Comparison of ENCODE assay signal across 17 cellular contexts in the genomic region with DNA sequence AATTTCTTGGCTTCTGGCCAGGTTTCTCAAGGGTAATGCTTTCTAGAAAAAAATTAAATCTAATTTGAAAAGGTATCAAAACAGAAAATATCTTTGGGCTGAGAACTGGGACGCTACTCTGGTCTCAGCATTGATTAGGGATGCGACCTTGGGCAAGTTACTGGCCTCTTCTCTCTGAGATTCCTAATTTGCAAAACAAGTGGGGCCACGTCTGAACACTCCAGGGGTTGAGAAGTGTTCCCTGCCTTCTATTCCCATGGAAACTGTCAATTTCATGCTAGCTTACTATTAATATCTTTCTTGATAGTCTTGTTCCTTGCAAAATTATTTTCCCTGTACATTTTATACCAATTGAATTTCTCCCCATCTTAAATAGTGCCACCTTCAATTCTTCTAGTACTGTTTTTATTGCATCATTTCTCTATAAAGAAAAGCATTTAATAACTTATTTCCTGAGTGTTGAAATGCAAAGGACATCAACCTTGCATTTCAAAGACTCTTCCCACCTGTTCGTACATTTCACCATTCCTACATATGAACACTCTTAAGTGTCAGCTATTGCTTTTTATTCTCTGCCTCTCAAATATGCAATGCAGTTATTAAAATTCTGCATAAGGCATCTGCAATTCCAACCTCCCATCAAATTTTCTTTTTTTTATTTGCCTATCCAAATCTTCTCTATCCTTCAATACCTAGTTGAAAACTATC.
"Had no signal": no experiment of that assay in that cellular context is flagged by ENCODE, and none has a peak within 500 bp of the region (broad histone marks: within the 10 kb centered on the region; RNA-seq: fewer than 3 reads in every experiment).

No MANE protein-coding gene starts in this region.

- H3K27me3 Mint-ChIP-seq: activated naive CD8-positive, alpha-beta T cell treated with anti-CD3 and anti-CD28 coated beads, Interleukin-2, amount 10 ng/mL, durations not matched to agents 7 days and 5 days had no signal

- H3K4me3 ChIP-seq: dorsolateral prefrontal cortex, pancreas, skin epidermis, stomach had no signal

- H3K36me3 Mint-ChIP-seq: activated naive CD8-positive, alpha-beta T cell treated with anti-CD3 and anti-CD28 coated beads, Interleukin-2, amount 10 ng/mL, durations not matched to agents 7 days and 5 days had no signal

- H3K9me3 Mint-ChIP-seq: activated naive CD8-positive, alpha-beta T cell treated with anti-CD3 and anti-CD28 coated beads, Interleukin-2, amount 10 ng/mL, durations not matched to agents 7 days and 5 days; activated T-cell treated with anti-CD3 and anti-CD28 coated beads, Interleukin-2, amount 50 U/mL, for 24 hours; nephron progenitor cell; T-helper 2 cell treated with Interferon-gamma antibody and Interleukin-4, amounts not matched to agents 5 μg/mL and 100 μg/mL, for 36 hours had no signal

- H3K4me1 Mint-ChIP-seq: activated naive CD8-positive, alpha-beta T cell treated with anti-CD3 and anti-CD28 coated beads, Interleukin-2, amount 10 ng/mL, durations not matched to agents 7 days and 5 days; nephron progenitor cell had no signal

- FAIRE-seq: bronchial epithelial cell, endometrium, pancreas, urothelium cell line had no signal

- H3K27me3 ChIP-seq: pancreas, stomach had no signal

- H3K36me3 ChIP-seq: pancreas, stomach had no signal

- DNase-seq: activated CD4-positive, alpha-beta T cell treated with anti-CD3 and anti-CD28 coated beads, Interleukin-2, amount 50 U/mL, for 4 hours; activated CD4-positive, CD25-positive, alpha-beta regulatory T cell treated with anti-CD3 and anti-CD28 coated beads, Interleukin-2, amount 50 U/mL, for 72 hours; activated naive CD8-positive, alpha-beta T cell treated with anti-CD3 and anti-CD28 coated beads, Interleukin-2, amount 10 ng/mL, durations not matched to agents 7 days and 5 days; activated T-cell treated with anti-CD3 and anti-CD28 coated beads, Interleukin-2, amount 50 U/mL, for 24 hours; aorta; dorsolateral prefrontal cortex; left ventricle myocardium superior; mesendoderm; nephron progenitor cell; pancreas; stimulated activated CD4-positive, alpha-beta T cell treated with anti-CD3 and anti-CD28 coated beads, Interleukin-4, amount 100 ng/mL, for 4 hours; stomach had no signal

- H3K9me3 ChIP-seq: pancreas, stomach had no signal

- H3K4me1 ChIP-seq: stomach had no signal

- H3K4me3 Mint-ChIP-seq: activated naive CD8-positive, alpha-beta T cell treated with anti-CD3 and anti-CD28 coated beads, Interleukin-2, amount 10 ng/mL, durations not matched to agents 7 days and 5 days; activated T-cell treated with anti-CD3 and anti-CD28 coated beads, Interleukin-2, amount 50 U/mL, for 24 hours; nephron progenitor cell; T-helper 2 cell treated with Interferon-gamma antibody and Interleukin-4, amounts not matched to agents 5 μg/mL and 100 μg/mL, for 36 hours had no signal

- H3K27ac Mint-ChIP-seq: activated naive CD8-positive, alpha-beta T cell treated with anti-CD3 and anti-CD28 coated beads, Interleukin-2, amount 10 ng/mL, durations not matched to agents 7 days and 5 days; activated T-cell treated with anti-CD3 and anti-CD28 coated beads, Interleukin-2, amount 50 U/mL, for 24 hours; nephron progenitor cell; T-helper 2 cell treated with Interferon-gamma antibody and Interleukin-4, amounts not matched to agents 5 μg/mL and 100 μg/mL, for 36 hours had no signal

- H3K27ac ChIP-seq: dorsolateral prefrontal cortex, pancreas, skin epidermis, stomach had no signal
